Comparison of ENCODE assay signal across 9 cellular contexts in genomic region chr2:216015722-216016464, GRCh38. TPM values are rescaled to one million over a fixed set of nuclear protein-coding genes. Genes with fewer than 3 reads are reported as not detected.
DNase-seq lines count a peak whose midpoint lies in the region; ATAC-seq and TF ChIP-seq lines count a peak whose summit lies in the region.
"Had no signal": no experiment of that assay in that cellular context is flagged by ENCODE, and none has a peak within 500 bp of the region (broad histone marks: within the 10 kb centered on the region; RNA-seq: fewer than 3 reads in every experiment).

No MANE protein-coding gene starts in this region.

- peak overlapping the region; percentile 93 for H3K27ac Mint-ChIP-seq in activated naive CD4-positive, alpha-beta T cell treated with anti-CD3 and anti-CD28 coated beads, Interleukin-2, amount 10 ng/mL, durations not matched to agents 7 days and 5 days
- no peak overlapping the region for H3K27ac Mint-ChIP-seq in osteocyte (ENCODE audit: unreplicated experiment)

- H3K4me1 Mint-ChIP-seq in activated naive CD4-positive, alpha-beta T cell treated with anti-CD3 and anti-CD28 coated beads, Interleukin-2, amount 10 ng/mL, durations not matched to agents 7 days and 5 days = peaks cover 70% of the 10 kb centered on the region
- peaks cover 11% of the 10 kb centered on the region for H3K4me1 Mint-ChIP-seq in osteocyte (ENCODE audit: unreplicated experiment)

- intact Hi-C loops in transverse colon (cut with DNase I; ENCODE audit: low total_unique reads) = no loop called here

- no peak for TF ChIP-seq POLR2A in transverse colon (IDR thresholded peaks at IDR 0.05)

- H3K27me3 ChIP-seq in transverse colon = no peaks in the 10 kb centered on the region
- H3K27me3 ChIP-seq in HAP-1 (ENCODE audit: low read depth) = no peaks in the 10 kb centered on the region

- H3K4me3 Mint-ChIP-seq in activated naive CD4-positive, alpha-beta T cell treated with anti-CD3 and anti-CD28 coated beads, Interleukin-2, amount 10 ng/mL, durations not matched to agents 7 days and 5 days = peak overlapping the region; percentile 48
- H3K4me3 Mint-ChIP-seq in osteocyte (ENCODE audit: unreplicated experiment) = no peak overlapping the region

- peaks cover 29% of the 10 kb centered on the region for H3K36me3 Mint-ChIP-seq in activated naive CD4-positive, alpha-beta T cell treated with anti-CD3 and anti-CD28 coated beads, Interleukin-2, amount 10 ng/mL, durations not matched to agents 7 days and 5 days
- peaks cover 1% of the 10 kb centered on the region for H3K36me3 Mint-ChIP-seq in osteocyte (ENCODE audit: unreplicated experiment)

- DNase-seq in NCI-H2081 (lab: John Stamatoyannopoulos, UW) (peak; percentile 6 to 60), transverse colon (peak; percentile 33), HAP-1 (ENCODE audit: low spot score in 2 of 2) (no peak), SKM-1 treated with dmso at 0.1 percent for 144 hours (lab: John Stamatoyannopoulos, UW; ENCODE audit: unreplicated experiment) (no peak), osteocyte (ENCODE audit: extremely low spot score, unreplicated experiment) (no peak)
- peak; percentile 81 for DNase-seq in activated naive CD4-positive, alpha-beta T cell treated with anti-CD3 and anti-CD28 coated beads, Interleukin-2, amount 10 ng/mL, durations not matched to agents 7 days and 5 days

- peaks cover 6% of the 10 kb centered on the region for H3K27me3 Mint-ChIP-seq in activated naive CD4-positive, alpha-beta T cell treated with anti-CD3 and anti-CD28 coated beads, Interleukin-2, amount 10 ng/mL, durations not matched to agents 7 days and 5 days
- no peaks in the 10 kb centered on the region for H3K27me3 Mint-ChIP-seq in osteocyte (ENCODE audit: unreplicated experiment)

- H3K4me3 ChIP-seq in transverse colon = no peak overlapping the region
- H3K4me3 ChIP-seq in HAP-1 = no peak overlapping the region
- H3K4me3 ChIP-seq: thoracic aorta had no signal

- H3K9me3 Mint-ChIP-seq in activated naive CD4-positive, alpha-beta T cell treated with anti-CD3 and anti-CD28 coated beads, Interleukin-2, amount 10 ng/mL, durations not matched to agents 7 days and 5 days = peaks cover 3% of the 10 kb centered on the region
- H3K9me3 Mint-ChIP-seq in osteocyte (ENCODE audit: unreplicated experiment) = no peaks in the 10 kb centered on the region

- H3K36me3 ChIP-seq in transverse colon (no peaks in the 10 kb centered on the region), HAP-1 (replicated peaks) (no peaks in the 10 kb centered on the region)
- H3K36me3 ChIP-seq: thoracic aorta had no signal

- no peaks in the 10 kb centered on the region for H3K9me3 ChIP-seq in transverse colon
- no peaks in the 10 kb centered on the region for H3K9me3 ChIP-seq in HAP-1
- H3K9me3 ChIP-seq: thoracic aorta had no signal

- CTCF ChIA-PET in activated naive CD4-positive, alpha-beta T cell treated with anti-CD3 and anti-CD28 coated beads, Interleukin-2, amount 10 ng/mL, durations not matched to agents 7 days and 5 days (lab: Charles Lee) = interaction anchor here (0.7 to 2.1 kb wide), 10 partner anchors 8 to 66 kb away, joined by 3 to 13 read pairs (median 4); no protein-coding TSS in a partner anchor

- TF ChIP-seq CTCF in transverse colon (IDR thresholded peaks at IDR 0.05) = no peak
- TF ChIP-seq CTCF in osteocyte (IDR thresholded peaks at IDR 0.05) = no peak

- ATAC-seq in GM18868 (IDR thresholded peaks at IDR 0.05; ENCODE audit: unreplicated experiment) = peak; percentile 80
- ATAC-seq in HG02623 (IDR thresholded peaks at IDR 0.05; ENCODE audit: unreplicated experiment) = peak; percentile 80

- no peak overlapping the region for H3K27ac ChIP-seq in transverse colon
- H3K27ac ChIP-seq: thoracic aorta had no signal

- TF ChIP-seq EP300 in transverse colon (IDR thresholded peaks at IDR 0.05; ENCODE audit: low read depth) = no peak

- H3K4me1 ChIP-seq in transverse colon (peaks cover 0 to 14% (median 7%) of the 10 kb centered on the region in 4 donors), HAP-1 (peaks cover 14% of the 10 kb centered on the region)

- in situ Hi-C loops in transverse colon (cut with MboI; ENCODE audit: low pct_ligation_motif_present in 1 of 4, low pct_unique_long_range_greater_than_20kb in 1 of 4, low sequenced_read_pairs in 3 of 4) = no loop called here
- in situ Hi-C loops in HAP-1 (cut with MboI; ENCODE audit: low sequenced_read_pairs) = no loop called here

- WGBS in transverse colon (ENCODE audit: low coverage in 1 of 2), 2 donors = 68 to 80% methylated on average over 5 of the region's 5 CpGs

RNA-seq across cellular contexts. Expression of gene MREG, which starts 2.5 kb away (rescaled TPM):
- total RNA-seq in transverse colon (1 to 10 TPM; 1.5 to 8.5 (median 5.1) TPM), osteocyte (2.8 and 4.0 TPM in 2 replicates)

Comparison
In these comparisons a context has a peak if more than half of its experiments do, and no peak if none do; other contexts are left out.
1. DNase-seq: peak in NCI-H2081 (2 of 2), activated naive CD4-positive, alpha-beta T cell treated with anti-CD3 and anti-CD28 coated beads, Interleukin-2, amount 10 ng/mL, durations not matched to agents 7 days and 5 days (single experiment) and transverse colon (single experiment); none in HAP-1 (0 of 2), SKM-1 treated with dmso at 0.1 percent for 144 hours (single experiment) and osteocyte (single experiment).